In genomic region chr6:158560787-158561246, GRCh38 we compare ENCODE assay signal across 8 cellular contexts. TPM values are rescaled to one million over a fixed set of nuclear protein-coding genes. Genes with fewer than 3 reads are reported as not detected.
DNase-seq lines count a peak whose midpoint lies in the region; ATAC-seq and TF ChIP-seq lines count a peak whose summit lies in the region.

No MANE protein-coding gene starts in this region.

- TF ChIP-seq EP300 in SK-N-SH (IDR thresholded peaks at IDR 0.05; ENCODE audit: borderline replicate concordance in 1 of 2, low read depth in 1 of 2, low read length in 1 of 2): no peak

- WGBS in SK-N-SH (ENCODE audit: low lambda C conversion rate): 6% methylated on average over 17 of the region's 21 CpGs

- H4K20me1 ChIP-seq in SK-N-SH (ENCODE audit: insufficient read depth): peaks cover 45% of the 10 kb centered on the region

- peak overlapping the region; percentile 66 to 95 (median 68) for H3K27ac Mint-ChIP-seq in nephron

- ATAC-seq in HG03571 (IDR thresholded peaks at IDR 0.05; ENCODE audit: unreplicated experiment) (no peak), HG03097 (IDR thresholded peaks at IDR 0.05; ENCODE audit: low FRiP score, unreplicated experiment) (no peak)

- CTCF ChIA-PET in SK-N-SH (lab: Yijun Ruan, JAX): no interaction called here

- H3K4me3 Mint-ChIP-seq in nephron: peak overlapping the region; percentile 96 to 98 (median 98)

- POLR2A ChIA-PET in SK-N-SH (lab: Yijun Ruan, JAX): no interaction called here

- H3K9ac ChIP-seq in SK-N-SH: peak overlapping the region; percentile 83

- H3F3A ChIP-seq in SK-N-SH (replicated peaks; ENCODE audit: insufficient read depth): no peaks in the 10 kb centered on the region

- peak overlapping the region; percentile 72; the same call in 1 of the 2 replicates for H2AFZ ChIP-seq in SK-N-SH (ENCODE audit: low read depth)

- peaks cover 3% of the 10 kb centered on the region for H3K27me3 Mint-ChIP-seq in nephron (ENCODE audit: low read depth)

- no peaks in the 10 kb centered on the region for H3K9me3 Mint-ChIP-seq in nephron

- H3K9me3 ChIP-seq in SK-N-SH: no peaks in the 10 kb centered on the region

- peaks cover 11 to 27% of the 10 kb centered on the region in 2 experiments; a peak in 3 of 4 replicates for H3K4me1 ChIP-seq in SK-N-SH (ENCODE audit: control insufficient read depth in 1 of 2, insufficient read depth in 2 of 2, low read depth in 1 of 2, low read length in 1 of 2)

- peaks cover 57% of the 10 kb centered on the region for H3K79me2 ChIP-seq in SK-N-SH (ENCODE audit: insufficient read depth)

- no peaks in the 10 kb centered on the region for H3K27me3 ChIP-seq in SK-N-SH (ENCODE audit: insufficient read depth)

- H3K36me3 ChIP-seq in SK-N-SH (replicated peaks in 1 of 2; ENCODE audit: control insufficient read depth in 1 of 2, insufficient read depth in 2 of 2, low read length in 1 of 2): no peaks in the 10 kb centered on the region

- peaks cover 20% of the 10 kb centered on the region for H3K4me1 Mint-ChIP-seq in nephron

- TF ChIP-seq CTCF in SK-N-SH (IDR thresholded peaks at IDR 0.05): no peak
- no peak for TF ChIP-seq CTCF in nephron (IDR thresholded peaks at IDR 0.05; ENCODE audit: unreplicated experiment in 3 of 3)

- H3K4me3 ChIP-seq in SK-N-SH (ENCODE audit: low read depth in 2 of 2, low read length in 1 of 2): peak overlapping the region; percentile 86 to 90

- no peaks in the 10 kb centered on the region for H3K9me2 ChIP-seq in SK-N-SH

- peak overlapping the region; percentile 99 for H3K4me2 ChIP-seq in SK-N-SH

- H3K27ac ChIP-seq in SK-N-SH (ENCODE audit: low read depth in 2 of 2, low read length in 1 of 2) (peak overlapping the region; percentile 13 to 82; a peak in 3 of 4 replicates), epithelial cell of prostate (peak overlapping the region; percentile 70)

- peak; percentile 33 to 37 for DNase-seq in stimulated activated CD4-positive, alpha-beta T cell treated with anti-CD3 and anti-CD28 coated beads, Interleukin-2, amount 100 ng/mL, for 24 hours
- DNase-seq in stimulated activated CD4-positive, alpha-beta T cell treated with anti-CD3 and anti-CD28 coated beads, Interleukin-1b, Interleukin-23, amount 100 ng/mL, for 48 hours: no peak
- peak; percentile 58 for DNase-seq in SK-N-SH
- DNase-seq in epithelial cell of prostate (ENCODE audit: low read depth, low spot score): no peak
- DNase-seq in NCI-H510A (lab: John Stamatoyannopoulos, UW): no peak

- no peak for TF ChIP-seq RAD21 in SK-N-SH (IDR thresholded peaks at IDR 0.05; ENCODE audit: low read length)

- H3K36me3 Mint-ChIP-seq in nephron (ENCODE audit: low read depth): no peaks in the 10 kb centered on the region

TF ChIP-seq in SK-N-SH, 30 proteins besides CTCF, POLR2A, EP300 and RAD21:
- TF ChIP-seq TAF1 (IDR thresholded peaks at IDR 0.05; ENCODE audit: borderline replicate concordance, low read depth, low read length): no peak
- no peak for TF ChIP-seq IRF3 (IDR thresholded peaks at IDR 0.05; ENCODE audit: low read depth, low read length)
- no peak for TF ChIP-seq EZH2phosphoT487 (IDR thresholded peaks at IDR 0.05; ENCODE audit: borderline replicate concordance, low read depth)
- no peak for TF ChIP-seq GATA2 (CRISPR knock-in tag; IDR thresholded peaks at IDR 0.05)
- no peak for TF ChIP-seq ZBTB33 (IDR thresholded peaks at IDR 0.05; ENCODE audit: borderline replicate concordance, low read depth)
- TF ChIP-seq PBX3 (IDR thresholded peaks at IDR 0.05): no peak
- TF ChIP-seq USF1 (IDR thresholded peaks at IDR 0.05; ENCODE audit: borderline replicate concordance, low read depth): no peak
- peak; percentile 30; the same call in 1 of the 2 replicates for TF ChIP-seq MAX (IDR thresholded peaks at IDR 0.05; ENCODE audit: low read depth)
- TF ChIP-seq SIN3A (IDR thresholded peaks at IDR 0.05; ENCODE audit: borderline replicate concordance, low read depth, low read length): 0 out of 2 replicates have a peak, but pooled peaks have one; percentile 23
- TF ChIP-seq RCOR1 (IDR thresholded peaks at IDR 0.05; ENCODE audit: low read length): no peak
- TF ChIP-seq POLR2AphosphoS5 (IDR thresholded peaks at IDR 0.05; ENCODE audit: low read depth, low read length): no peak
- no peak for TF ChIP-seq USF2 (IDR thresholded peaks at IDR 0.05; ENCODE audit: borderline replicate concordance, low read depth, low read length)
- no peak for TF ChIP-seq MXI1 (IDR thresholded peaks at IDR 0.05; ENCODE audit: low read depth, low read length)
- TF ChIP-seq RXRA (IDR thresholded peaks at IDR 0.05; ENCODE audit: borderline replicate concordance, low read depth): no peak
- no peak for TF ChIP-seq NFIC (IDR thresholded peaks at IDR 0.05; ENCODE audit: borderline replicate concordance)
TF ChIP-seq in SK-N-SH: peak in this region for 2.

RNA-seq across cellular contexts. Expression of gene TMEM181, which starts 0.9 kb away (rescaled TPM):
- polyA plus RNA-seq in SK-N-SH (2012; rRNA removed): 19.5 and 29.5 TPM in 2 replicates
- 28.2 and 28.3 TPM in 2 replicates for polyA plus RNA-seq in SK-N-SH (2012; cell fraction: cytosol; rRNA removed)
- 13.8 and 24.6 TPM in 2 replicates for polyA plus RNA-seq in SK-N-SH (2012; cell fraction: nucleus; rRNA removed)

Comparison
In these comparisons a context has a peak if more than half of its experiments do, and no peak if none do; other contexts are left out.
1. DNase-seq: peak in stimulated activated CD4-positive, alpha-beta T cell treated with anti-CD3 and anti-CD28 coated beads, Interleukin-2, amount 100 ng/mL, for 24 hours (2 of 2) and SK-N-SH (single experiment); none in stimulated activated CD4-positive, alpha-beta T cell treated with anti-CD3 and anti-CD28 coated beads, Interleukin-1b, Interleukin-23, amount 100 ng/mL, for 48 hours (single experiment), epithelial cell of prostate (single experiment) and NCI-H510A (single experiment).